ENCODE assay signal across 9 cellular contexts in genomic region chr19:1412323-1412923, GRCh38. TPM values are rescaled to one million over a fixed set of nuclear protein-coding genes. Genes with fewer than 3 reads are reported as not detected.
DNase-seq lines count a peak whose midpoint lies in the region; ATAC-seq and TF ChIP-seq lines count a peak whose summit lies in the region.
"Had no signal": no experiment of that assay in that cellular context is flagged by ENCODE, and none has a peak within 500 bp of the region (broad histone marks: within the 10 kb centered on the region; RNA-seq: fewer than 3 reads in every experiment).

No MANE protein-coding gene starts in this region.

- H3K4me1 ChIP-seq in gastroesophageal sphincter (peaks cover 3 to 91% (median 70%) of the 10 kb centered on the region in 3 donors), subcutaneous abdominal adipose tissue (ENCODE audit: control insufficient read depth in 5 of 5, insufficient read depth in 5 of 5, low read length in 5 of 5) (peaks cover 24 to 87% (median 79%) of the 10 kb centered on the region in 5 donors)

- H3K27ac ChIP-seq in gastroesophageal sphincter = peak overlapping the region in 3 of 4 donors; percentile 26 to 98 (median 78)
- peak overlapping the region; percentile 77 for H3K27ac ChIP-seq in subcutaneous abdominal adipose tissue (ENCODE audit: low read depth, low read length)

- TF ChIP-seq EP300 in gastroesophageal sphincter (IDR thresholded peaks at IDR 0.05) = no peak

- no peak overlapping the region for H3K9ac ChIP-seq in subcutaneous abdominal adipose tissue (ENCODE audit: low read length in 5 of 5)

- H3K36me3 ChIP-seq in gastroesophageal sphincter (peaks cover 0 to 11% of the 10 kb centered on the region in 2 donors), subcutaneous abdominal adipose tissue (ENCODE audit: control insufficient read depth in 5 of 5, insufficient read depth in 5 of 5, low read length in 5 of 5) (peaks cover 0 to 16% (median 8%) of the 10 kb centered on the region in 5 donors)

- peaks cover 71% of the 10 kb centered on the region for H3K4me1 Mint-ChIP-seq in activated naive CD4-positive, alpha-beta T cell treated with anti-CD3 and anti-CD28 coated beads, Interleukin-2, amount 50 U/mL, for 24 hours
- peaks cover 79% of the 10 kb centered on the region for H3K4me1 Mint-ChIP-seq in activated CD8-positive, alpha-beta T cell treated with anti-CD3 and anti-CD28 coated beads for 36 hours (ENCODE audit: low read depth)

- H3K36me3 Mint-ChIP-seq in activated naive CD4-positive, alpha-beta T cell treated with anti-CD3 and anti-CD28 coated beads, Interleukin-2, amount 50 U/mL, for 24 hours = peaks cover 9% of the 10 kb centered on the region
- peaks cover 37% of the 10 kb centered on the region for H3K36me3 Mint-ChIP-seq in activated CD8-positive, alpha-beta T cell treated with anti-CD3 and anti-CD28 coated beads for 36 hours (ENCODE audit: low read depth)

- H3K9me3 ChIP-seq in gastroesophageal sphincter = no peaks in the 10 kb centered on the region
- no peaks in the 10 kb centered on the region for H3K9me3 ChIP-seq in subcutaneous abdominal adipose tissue (ENCODE audit: control insufficient read depth in 5 of 5, low read length in 5 of 5)

- CTCF ChIA-PET in activated CD8-positive, alpha-beta T cell treated with anti-CD3 and anti-CD28 coated beads for 36 hours (lab: Charles Lee) = interaction anchor here (0.7 kb wide), 1 partner anchor 133 kb away, joined by 3 read pairs; no protein-coding TSS in a partner anchor

- TF ChIP-seq CTCF in activated CD8-positive, alpha-beta T cell treated with anti-CD3 and anti-CD28 coated beads for 36 hours (IDR thresholded peaks at IDR 0.05) = no peak
- no peak for TF ChIP-seq CTCF in gastroesophageal sphincter (IDR thresholded peaks at IDR 0.05)

- H3K4me3 Mint-ChIP-seq in activated naive CD4-positive, alpha-beta T cell treated with anti-CD3 and anti-CD28 coated beads, Interleukin-2, amount 50 U/mL, for 24 hours = no peak overlapping the region
- no peak overlapping the region for H3K4me3 Mint-ChIP-seq in activated CD8-positive, alpha-beta T cell treated with anti-CD3 and anti-CD28 coated beads for 36 hours

- no peak for TF ChIP-seq POLR2A in gastroesophageal sphincter (IDR thresholded peaks at IDR 0.05)

- WGBS in gastroesophageal sphincter (ENCODE audit: low coverage in 1 of 2), 2 donors = 85% methylated on average over 5 of the region's 21 CpGs; no CpG with 5 or more reads in 1 of the 2 donors

- H3K27ac Mint-ChIP-seq in activated naive CD4-positive, alpha-beta T cell treated with anti-CD3 and anti-CD28 coated beads, Interleukin-2, amount 50 U/mL, for 24 hours = peak overlapping the region; percentile 30
- H3K27ac Mint-ChIP-seq in activated CD8-positive, alpha-beta T cell treated with anti-CD3 and anti-CD28 coated beads for 36 hours = peak overlapping the region; percentile 88

- H3K9me3 Mint-ChIP-seq in activated naive CD4-positive, alpha-beta T cell treated with anti-CD3 and anti-CD28 coated beads, Interleukin-2, amount 50 U/mL, for 24 hours = no peaks in the 10 kb centered on the region
- H3K9me3 Mint-ChIP-seq in activated CD8-positive, alpha-beta T cell treated with anti-CD3 and anti-CD28 coated beads for 36 hours = no peaks in the 10 kb centered on the region

- DNase-seq in activated naive CD4-positive, alpha-beta T cell treated with Interleukin-2 at 50 U/mL for 16 hours = no peak
- DNase-seq in activated CD8-positive, alpha-beta T cell treated with anti-CD3 and anti-CD28 coated beads for 36 hours = no peak
- DNase-seq in SKM-1 treated with dmso at 0.1 percent for 144 hours (lab: John Stamatoyannopoulos, UW; ENCODE audit: unreplicated experiment) = no peak
- no peak for DNase-seq in NCI-H1930 (lab: John Stamatoyannopoulos, UW)
- no peak for DNase-seq in stimulated activated CD4-positive, alpha-beta T cell treated with anti-CD3 and anti-CD28 coated beads, Interleukin-2, amount 100 ng/mL, for 24 hours
- DNase-seq: NCI-H1048 had no signal

- no peaks in the 10 kb centered on the region for H3K27me3 ChIP-seq in gastroesophageal sphincter
- no peaks in the 10 kb centered on the region for H3K27me3 ChIP-seq in subcutaneous abdominal adipose tissue (ENCODE audit: control insufficient read depth in 5 of 5, insufficient read depth in 4 of 5, low read length in 5 of 5)

- H3K4me3 ChIP-seq in gastroesophageal sphincter (no peak overlapping the region), subcutaneous abdominal adipose tissue (ENCODE audit: low read depth in 1 of 5, low read length in 5 of 5) (no peak overlapping the region)

- ATAC-seq in activated CD8-positive, alpha-beta T cell treated with anti-CD3 and anti-CD28 coated beads for 36 hours = no peak
- no peak for ATAC-seq in gastroesophageal sphincter

- intact Hi-C loops in activated CD8-positive, alpha-beta T cell treated with anti-CD3 and anti-CD28 coated beads for 36 hours (cut with micrococcal nuclease) = no loop called here

- POLR2A ChIA-PET in activated CD8-positive, alpha-beta T cell treated with anti-CD3 and anti-CD28 coated beads for 36 hours (lab: Charles Lee) = interaction anchor here (1.2 to 2.2 kb wide), 7 partner anchors 9 to 54 kb away, joined by 3 to 8 read pairs (median 6); no protein-coding TSS in a partner anchor

- no peaks in the 10 kb centered on the region for H3K27me3 Mint-ChIP-seq in activated naive CD4-positive, alpha-beta T cell treated with anti-CD3 and anti-CD28 coated beads, Interleukin-2, amount 50 U/mL, for 24 hours
- H3K27me3 Mint-ChIP-seq in activated CD8-positive, alpha-beta T cell treated with anti-CD3 and anti-CD28 coated beads for 36 hours = no peaks in the 10 kb centered on the region

RNA-seq across cellular contexts. Expression of gene DAZAP1, which starts 5.0 kb away (rescaled TPM):
- total RNA-seq in activated CD8-positive, alpha-beta T cell treated with anti-CD3 and anti-CD28 coated beads for 36 hours = 100 to 1,000 TPM; 263 to 283 TPM
- 10 to 100 TPM; 45.3 to 75.4 (median 64.0) TPM for total RNA-seq in gastroesophageal sphincter

RNA-seq across cellular contexts. Expression of gene GAMT, which starts 11.1 kb away (rescaled TPM):
- total RNA-seq in activated CD8-positive, alpha-beta T cell treated with anti-CD3 and anti-CD28 coated beads for 36 hours = 10 to 100 TPM; 27.8 to 29.5 TPM
- total RNA-seq in gastroesophageal sphincter = 10 to 100 TPM; 10.4 to 14.7 (median 10.9) TPM

RNA-seq across cellular contexts. Expression of gene RPS15, which starts 25.8 kb away (rescaled TPM):
- total RNA-seq in activated CD8-positive, alpha-beta T cell treated with anti-CD3 and anti-CD28 coated beads for 36 hours = 1,000 to 10,000 TPM; 1,854 to 1,879 TPM
- total RNA-seq in gastroesophageal sphincter = 1,000 to 10,000 TPM; 1,291 to 3,466 (median 2,344) TPM

RNA-seq across cellular contexts. Expression of gene NDUFS7, which starts 28.7 kb away (rescaled TPM):
- 100 to 1,000 TPM; 113 to 120 TPM for total RNA-seq in activated CD8-positive, alpha-beta T cell treated with anti-CD3 and anti-CD28 coated beads for 36 hours
- 100 to 1,000 TPM in 1 of 4 donors, 10 to 100 TPM in 3; 77.7 to 106 (median 86.1) TPM for total RNA-seq in gastroesophageal sphincter

RNA-seq across cellular contexts. Expression of gene APC2, which starts 37.5 kb away (rescaled TPM):
- under 1 TPM; 0.07 to 0.29 TPM for total RNA-seq in activated CD8-positive, alpha-beta T cell treated with anti-CD3 and anti-CD28 coated beads for 36 hours
- total RNA-seq in gastroesophageal sphincter = 1 to 10 TPM in 1 of 4 donors, under 1 TPM in 3; 0.02 to 1.2 (median 0.35) TPM
